ENCODE assay signal across 21 cellular contexts in genomic region chr16:89265647-89266046, GRCh38.
"Had no signal": no experiment of that assay in that cellular context is flagged by ENCODE, and none has a peak within 500 bp of the region (broad histone marks: within the 10 kb centered on the region; RNA-seq: fewer than 3 reads in every experiment).

No MANE protein-coding gene starts in this region.

- DNase-seq: activated CD4-positive, alpha-beta memory T cell treated with anti-CD3 and anti-CD28 coated beads for 36 hours; activated CD4-positive, alpha-beta T cell treated with anti-CD3 and anti-CD28 coated beads for 4 hours; activated CD4-positive, CD25-positive, alpha-beta regulatory T cell; activated CD8-positive, alpha-beta memory T cell treated with anti-CD3 and anti-CD28 coated beads, Interleukin-2, amount 10 ng/mL, durations not matched to agents 7 days and 5 days; activated naive CD8-positive, alpha-beta T cell treated with anti-CD3 and anti-CD28 coated beads, Interleukin-2, amount 10 ng/mL, durations not matched to agents 7 days and 5 days; amygdala; cortex of kidney; erythroblast; foreskin fibroblast; naive thymus-derived CD4-positive, alpha-beta T cell; psoas muscle; right cardiac atrium; stimulated activated naive B cell treated with anti-CD40 and anti-IgM and Interleukin-4, amounts not matched to agents 10 μg/mL and 1 μg/mL and 100 μg/mL, for 72 hours; T-helper 9 cell had no signal

- H3K9me3 ChIP-seq: pancreas, psoas muscle, vagina had no signal

- H3K4me3 ChIP-seq: lung, pancreas, psoas muscle, skin epidermis, thoracic aorta, vagina had no signal

- H3K4me1 ChIP-seq: pancreas, psoas muscle, vagina had no signal

- ATAC-seq: activated CD8-positive, alpha-beta memory T cell treated with anti-CD3 and anti-CD28 coated beads, Interleukin-2, amount 10 ng/mL, durations not matched to agents 7 days and 5 days; left lobe of liver; pancreas; psoas muscle; stimulated activated naive B cell treated with anti-CD40 and anti-IgM and Interleukin-4, amounts not matched to agents 10 μg/mL and 1 μg/mL and 100 μg/mL, for 72 hours had no signal

- H3K27ac ChIP-seq: pancreas, psoas muscle, skin epidermis, thoracic aorta, vagina had no signal

- H3K27me3 ChIP-seq: pancreas, vagina had no signal

- FAIRE-seq: keratinocyte, pancreas had no signal
